15 cellular contexts compared by ENCODE assay signal in genomic region chr1:230204852-230205251, GRCh38.
DNase-seq lines count a peak whose midpoint lies in the region; ATAC-seq and TF ChIP-seq lines count a peak whose summit lies in the region.
"Had no signal": no experiment of that assay in that cellular context is flagged by ENCODE, and none has a peak within 500 bp of the region (broad histone marks: within the 10 kb centered on the region; RNA-seq: fewer than 3 reads in every experiment).

No MANE protein-coding gene starts in this region.

- CTCF ChIA-PET in activated B cell treated with CpG ODN at 0.5 μM for 24 hours (lab: Charles Lee) = interaction anchor here (1.0 kb wide), 1 partner anchor 544 kb away, joined by 3 read pairs; no protein-coding TSS in a partner anchor

- POLR2A ChIA-PET in activated B cell treated with CpG ODN at 0.5 μM for 24 hours (lab: Charles Lee) = interaction anchor here (0.6 kb wide), 1 partner anchor 67 kb away, joined by 15 read pairs; no protein-coding TSS in a partner anchor

- peak overlapping the region; percentile 16 to 78 (median 63) for H3K27ac ChIP-seq in stomach
- H3K27ac ChIP-seq: 22Rv1 had no signal

- no peak for TF ChIP-seq POLR2A in stomach (IDR thresholded peaks at IDR 0.05)

- H3K9me3 Mint-ChIP-seq in activated B cell treated with CpG ODN at 0.5 μM for 24 hours = no peaks in the 10 kb centered on the region
- H3K9me3 Mint-ChIP-seq: activated CD4-positive, alpha-beta memory T cell treated with anti-CD3 and anti-CD28 coated beads for 36 hours; activated naive CD4-positive, alpha-beta T cell treated with anti-CD3 and anti-CD28 coated beads for 36 hours; natural killer cell had no signal

- no peak for TF ChIP-seq EP300 in stomach (IDR thresholded peaks at IDR 0.05)

- peaks cover 77% of the 10 kb centered on the region for H3K36me3 Mint-ChIP-seq in activated B cell treated with CpG ODN at 0.5 μM for 24 hours (ENCODE audit: low read depth)

- H3K27ac Mint-ChIP-seq in activated B cell treated with CpG ODN at 0.5 μM for 24 hours = peak overlapping the region; percentile 4
- H3K27ac Mint-ChIP-seq: activated CD4-positive, alpha-beta memory T cell treated with anti-CD3 and anti-CD28 coated beads for 36 hours; activated naive CD4-positive, alpha-beta T cell treated with anti-CD3 and anti-CD28 coated beads for 36 hours had no signal

- H3K9me3 ChIP-seq in stomach = no peaks in the 10 kb centered on the region
- H3K9me3 ChIP-seq: Caco-2 had no signal

- peaks cover 0 to 33% (median 25%) of the 10 kb centered on the region in 4 donors for H3K36me3 ChIP-seq in stomach

- no peak for ATAC-seq in activated B cell treated with CpG ODN at 0.5 μM for 24 hours (ENCODE audit: low read depth)
- no peak for ATAC-seq in HG02678 (IDR thresholded peaks at IDR 0.05; ENCODE audit: unreplicated experiment)
- no peak for ATAC-seq in GM21825 (IDR thresholded peaks at IDR 0.05; ENCODE audit: unreplicated experiment)
- ATAC-seq in GM19035 (IDR thresholded peaks at IDR 0.05; ENCODE audit: unreplicated experiment) = no peak
- ATAC-seq: natural killer cell had no signal

- TF ChIP-seq CTCF in activated B cell treated with CpG ODN at 0.5 μM for 24 hours (IDR thresholded peaks at IDR 0.05) (no peak), stomach (IDR thresholded peaks at IDR 0.05) (no peak)

- H3K4me1 Mint-ChIP-seq in activated B cell treated with CpG ODN at 0.5 μM for 24 hours = peaks cover 31% of the 10 kb centered on the region

- no peaks in the 10 kb centered on the region for H3K27me3 ChIP-seq in stomach

- peak; percentile 59 for DNase-seq in DMS 273 (lab: John Stamatoyannopoulos, UW; ENCODE audit: unreplicated experiment)
- no peak for DNase-seq in DMS 273 treated with DMSO at 0.1 percent for 48 hours (lab: John Stamatoyannopoulos, UW)
- no peak for DNase-seq in activated B cell treated with CpG ODN at 0.5 μM for 24 hours
- DNase-seq in left kidney (ENCODE audit: low read depth, low spot score) = peak; percentile 79
- DNase-seq in stomach = peak; percentile 66
- DNase-seq: activated CD4-positive, alpha-beta memory T cell treated with anti-CD3 and anti-CD28 coated beads for 36 hours; activated naive CD4-positive, alpha-beta T cell treated with anti-CD3 and anti-CD28 coated beads for 36 hours; Caco-2; MV-4-11; natural killer cell; NCI-H446 treated with DMSO at 0.1 percent for 48 hours had no signal

- H3K27me3 Mint-ChIP-seq in activated B cell treated with CpG ODN at 0.5 μM for 24 hours = no peaks in the 10 kb centered on the region
- H3K27me3 Mint-ChIP-seq: activated CD4-positive, alpha-beta memory T cell treated with anti-CD3 and anti-CD28 coated beads for 36 hours had no signal

- intact Hi-C loops in activated B cell treated with CpG ODN at 0.5 μM for 24 hours (cut with micrococcal nuclease) (no loop called here), stomach (cut with DNase I; ENCODE audit: low total_unique reads) (no loop called here)

- H3K4me3 ChIP-seq in stomach = no peak overlapping the region

- WGBS in stomach, 5 donors = 22 to 57% (median 37%) methylated on average over 3 of the region's 3 CpGs

- peak overlapping the region; percentile 5 for H3K4me3 Mint-ChIP-seq in activated B cell treated with CpG ODN at 0.5 μM for 24 hours
- H3K4me3 Mint-ChIP-seq: activated CD4-positive, alpha-beta memory T cell treated with anti-CD3 and anti-CD28 coated beads for 36 hours; activated naive CD4-positive, alpha-beta T cell treated with anti-CD3 and anti-CD28 coated beads for 36 hours; natural killer cell had no signal

- peaks cover 27 to 61% (median 37%) of the 10 kb centered on the region in 4 donors for H3K4me1 ChIP-seq in stomach

Comparison
In these comparisons a context has a peak if more than half of its experiments do, and no peak if none do; other contexts are left out.
1. DNase-seq: peak in DMS 273 (single experiment), left kidney (single experiment) and stomach (single experiment); none in DMS 273 treated with DMSO at 0.1 percent for 48 hours (single experiment) and activated B cell treated with CpG ODN at 0.5 μM for 24 hours (single experiment).